In the genomic region with DNA sequence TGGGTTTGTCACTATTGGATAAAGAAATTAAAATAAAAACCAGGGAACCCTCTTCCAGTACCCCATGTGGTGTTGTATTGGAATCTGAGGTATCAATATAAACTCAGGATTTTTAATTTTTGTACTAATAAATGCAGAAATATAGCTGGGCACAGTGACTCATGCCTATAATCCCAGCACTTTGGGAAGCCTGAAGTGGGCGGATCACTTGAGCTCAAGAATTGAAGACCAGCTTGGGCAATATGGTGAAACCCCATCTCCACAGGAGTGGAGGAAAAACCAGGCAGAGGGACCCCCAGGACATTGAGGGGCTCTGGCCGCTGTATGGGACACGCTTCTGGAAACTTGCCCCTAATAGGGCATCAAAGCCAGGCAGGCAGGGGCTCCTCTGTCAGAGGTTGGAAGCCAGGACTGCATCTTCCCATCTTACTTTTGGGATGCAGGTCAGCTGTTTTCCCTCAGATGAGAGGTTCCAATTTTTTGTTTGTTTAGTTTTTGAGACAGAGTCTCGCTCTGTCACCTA, we compare ENCODE assay signal across 21 cellular contexts. TPM values are rescaled to one million over a fixed set of nuclear protein-coding genes. Genes with fewer than 3 reads are reported as not detected.
DNase-seq lines count a peak whose midpoint lies in the region; ATAC-seq and TF ChIP-seq lines count a peak whose summit lies in the region.
"Had no signal": no experiment of that assay in that cellular context is flagged by ENCODE, and none has a peak within 500 bp of the region (broad histone marks: within the 10 kb centered on the region; RNA-seq: fewer than 3 reads in every experiment).

No MANE protein-coding gene starts in this region.

- TF ChIP-seq POLR2A in gastroesophageal sphincter (IDR thresholded peaks at IDR 0.05) = no peak

- H3K27me3 ChIP-seq in PC-9 (ENCODE audit: insufficient read depth, low read depth) (no peaks in the 10 kb centered on the region), gastroesophageal sphincter (no peaks in the 10 kb centered on the region), tibial artery (no peaks in the 10 kb centered on the region)

- H3K27me3 Mint-ChIP-seq in osteocyte (ENCODE audit: unreplicated experiment) (no peaks in the 10 kb centered on the region), T-cell (peaks cover 0 to 2% of the 10 kb centered on the region in 2 donors)

- H3K27ac ChIP-seq in PC-9 (peak overlapping the region; percentile 58), gastroesophageal sphincter (peak overlapping the region in 3 of 4 donors; percentile 61 to 79 (median 76)), tibial artery (peak overlapping the region; percentile 90 to 100)
- H3K27ac ChIP-seq: SK-N-MC had no signal

- H3K79me2 ChIP-seq in PC-9 (ENCODE audit: low read depth) = no peaks in the 10 kb centered on the region

- no peaks in the 10 kb centered on the region for H3K9me3 Mint-ChIP-seq in osteocyte (ENCODE audit: unreplicated experiment)
- no peaks in the 10 kb centered on the region for H3K9me3 Mint-ChIP-seq in T-cell
- H3K9me3 Mint-ChIP-seq: activated T-helper 2 cell treated with anti-CD3 and anti-CD28 coated beads, Interferon-gamma antibody, Interleukin-2, Interleukin-4, amounts not matched to agents 10 μg/mL and 5 μg/mL and 100 μg/mL, durations not matched to agents 14 hours and 24 hours and 36 hours; CD4-positive, alpha-beta memory T cell had no signal

- ATAC-seq in gastroesophageal sphincter (no peak), GM19023 (IDR thresholded peaks at IDR 0.05; ENCODE audit: unreplicated experiment) (no peak), T-cell (replicated peaks in 1 of 4) (no peak)
- ATAC-seq: activated CD4-positive, alpha-beta T cell treated with anti-CD3 and anti-CD28 coated beads for 36 hours; activated CD8-positive, alpha-beta memory T cell treated with anti-CD3 and anti-CD28 coated beads, Interleukin-2, amount 10 ng/mL, durations not matched to agents 7 days and 5 days had no signal

- no peak for TF ChIP-seq EP300 in gastroesophageal sphincter (IDR thresholded peaks at IDR 0.05)

- H3K36me3 ChIP-seq in PC-9 (ENCODE audit: low read depth) (no peaks in the 10 kb centered on the region), gastroesophageal sphincter (no peaks in the 10 kb centered on the region), tibial artery (peaks cover 0 to 2% (median 2%) of the 10 kb centered on the region in 3 donors)

- 71 to 93% methylated on average over 2 of the region's 4 CpGs for WGBS in gastroesophageal sphincter (ENCODE audit: low coverage in 1 of 2), 2 donors

- intact Hi-C loops in PC-9 (cut with micrococcal nuclease; ENCODE audit: unreplicated experiment) (no loop called here), tibial artery (cut with DNase I; ENCODE audit: low total_unique reads) (no loop called here)

- H3K4me2 ChIP-seq in PC-9 = no peak overlapping the region

- H3K36me3 Mint-ChIP-seq in osteocyte (ENCODE audit: unreplicated experiment) = no peaks in the 10 kb centered on the region
- H3K36me3 Mint-ChIP-seq in T-cell = no peaks in the 10 kb centered on the region
- H3K36me3 Mint-ChIP-seq: activated CD8-positive, alpha-beta memory T cell treated with anti-CD3 and anti-CD28 coated beads, Interleukin-2, amount 10 ng/mL, durations not matched to agents 7 days and 5 days; CD4-positive, alpha-beta memory T cell had no signal

- TF ChIP-seq CTCF in PC-9 (conservative IDR thresholded peaks at IDR 0.05) (no peak), gastroesophageal sphincter (IDR thresholded peaks at IDR 0.05) (no peak), osteocyte (IDR thresholded peaks at IDR 0.05) (no peak), tibial artery (IDR thresholded peaks at IDR 0.05) (no peak)

- BruUV-seq in PC-9 (replicated peaks; lab: Mats Ljungman, UMichigan) = no TSS peak

- no peak overlapping the region for H3K4me3 Mint-ChIP-seq in osteocyte (ENCODE audit: unreplicated experiment)
- no peak overlapping the region for H3K4me3 Mint-ChIP-seq in T-cell
- H3K4me3 Mint-ChIP-seq: activated CD4-positive, alpha-beta T cell treated with anti-CD3 and anti-CD28 coated beads for 36 hours; activated CD8-positive, alpha-beta memory T cell treated with anti-CD3 and anti-CD28 coated beads, Interleukin-2, amount 10 ng/mL, durations not matched to agents 7 days and 5 days; CD4-positive, alpha-beta memory T cell had no signal

- peaks cover 53% of the 10 kb centered on the region for H3K4me1 Mint-ChIP-seq in osteocyte (ENCODE audit: unreplicated experiment)
- no peaks in the 10 kb centered on the region for H3K4me1 Mint-ChIP-seq in T-cell
- H3K4me1 Mint-ChIP-seq: activated CD4-positive, alpha-beta T cell treated with anti-CD3 and anti-CD28 coated beads for 36 hours; activated CD8-positive, alpha-beta memory T cell treated with anti-CD3 and anti-CD28 coated beads, Interleukin-2, amount 10 ng/mL, durations not matched to agents 7 days and 5 days; CD4-positive, alpha-beta memory T cell had no signal

- no peak overlapping the region for H2AFZ ChIP-seq in PC-9

- H3K27ac Mint-ChIP-seq in osteocyte (ENCODE audit: unreplicated experiment) (peak overlapping the region; percentile 76), T-cell (no peak overlapping the region)
- H3K27ac Mint-ChIP-seq: activated CD8-positive, alpha-beta memory T cell treated with anti-CD3 and anti-CD28 coated beads, Interleukin-2, amount 10 ng/mL, durations not matched to agents 7 days and 5 days; activated T-helper 2 cell treated with anti-CD3 and anti-CD28 coated beads, Interferon-gamma antibody, Interleukin-2, Interleukin-4, amounts not matched to agents 10 μg/mL and 5 μg/mL and 100 μg/mL, durations not matched to agents 14 hours and 24 hours and 36 hours had no signal

- H3K4me3 ChIP-seq in PC-9 (no peak overlapping the region), gastroesophageal sphincter (no peak overlapping the region), tibial artery (no peak overlapping the region)
- H3K4me3 ChIP-seq: SK-N-MC had no signal

- H4K20me1 ChIP-seq in PC-9 (ENCODE audit: insufficient read depth) = no peaks in the 10 kb centered on the region

- H3F3A ChIP-seq in PC-9 (ENCODE audit: insufficient read depth, low read depth) = peaks cover 16% of the 10 kb centered on the region

- H3K9me2 ChIP-seq in PC-9 (ENCODE audit: insufficient read depth) = no peaks in the 10 kb centered on the region

- CTCF ChIA-PET in PC-9 (lab: Charles Lee) = no interaction called here
- CTCF ChIA-PET in T-cell (lab: Charles Lee) = interaction anchor here in 1 of 2 donors (0.6 kb wide), 1 partner anchor 612 kb away, joined by 3 read pairs; no protein-coding TSS in a partner anchor

- H3K9me3 ChIP-seq in PC-9 (ENCODE audit: insufficient read depth, low read depth) (no peaks in the 10 kb centered on the region), gastroesophageal sphincter (no peaks in the 10 kb centered on the region), tibial artery (no peaks in the 10 kb centered on the region)

- POLR2A ChIA-PET in PC-9 (lab: Charles Lee; ENCODE audit: unreplicated experiment) = no interaction called here
- POLR2A ChIA-PET in T-cell (lab: Charles Lee) = no interaction called here

- peaks cover 41% of the 10 kb centered on the region for H3K4me1 ChIP-seq in PC-9 (replicated peaks; ENCODE audit: insufficient read depth)
- H3K4me1 ChIP-seq in gastroesophageal sphincter = peaks cover 4 to 43% (median 18%) of the 10 kb centered on the region in 3 donors
- peaks cover 3 to 75% (median 27%) of the 10 kb centered on the region in 4 donors for H3K4me1 ChIP-seq in tibial artery

- DNase-seq in PC-9 (no peak), osteocyte (ENCODE audit: extremely low spot score, unreplicated experiment) (no peak), tibial artery (no peak), dedifferentiated amniotic fluid mesenchymal stem cell (ENCODE audit: extremely low spot score) (no peak), T-cell (no peak), CD1c-positive myeloid dendritic cell (ENCODE audit: extremely low spot score) (no peak)
- DNase-seq: activated CD4-positive, alpha-beta T cell treated with anti-CD3 and anti-CD28 coated beads for 36 hours; activated CD8-positive, alpha-beta memory T cell treated with anti-CD3 and anti-CD28 coated beads, Interleukin-2, amount 10 ng/mL, durations not matched to agents 7 days and 5 days; CD4-positive, alpha-beta memory T cell; DMS53; effector memory CD4-positive, alpha-beta T cell; left colon; NCI-H146; NCI-H748 treated with DMSO at 0.1 percent for 48 hours; nucleus accumbens; stimulated activated CD4-positive, alpha-beta T cell treated with anti-CD3 and anti-CD28 coated beads, Interleukin-4, amount 100 ng/mL, for 24 hours; T1000 had no signal

RNA-seq across cellular contexts. Expression of a gene that starts 11.1 kb away (rescaled TPM):
- 51.0 and 72.8 TPM in 2 replicates for total RNA-seq in PC-9 (2021)
- 100 to 1,000 TPM in 2 of 4 donors, 10 to 100 TPM in 2; 36.5 to 408 (median 149) TPM for total RNA-seq in gastroesophageal sphincter
- not detected in 2 replicates for total RNA-seq in osteocyte
- under 1 TPM in 3 of 5 donors, not detected in 2; 0.41 to 0.76 (median 0.66) TPM for total RNA-seq in T-cell
- total RNA-seq: activated CD4-positive, alpha-beta T cell treated with anti-CD3 and anti-CD28 coated beads for 36 hours; activated CD8-positive, alpha-beta memory T cell treated with anti-CD3 and anti-CD28 coated beads, Interleukin-2, amount 10 ng/mL, durations not matched to agents 7 days and 5 days; activated T-helper 2 cell treated with anti-CD3 and anti-CD28 coated beads, Interferon-gamma antibody, Interleukin-2, Interleukin-4, amounts not matched to agents 10 μg/mL and 5 μg/mL and 100 μg/mL, durations not matched to agents 14 hours and 24 hours and 36 hours; CD4-positive, alpha-beta memory T cell had no signal

RNA-seq across cellular contexts. Expression of a gene that starts 21.0 kb away (rescaled TPM):
- total RNA-seq in PC-9 (2021) = 99.4 and 144 TPM in 2 replicates
- total RNA-seq in gastroesophageal sphincter = 100 to 1,000 TPM in 1 of 4 donors, 10 to 100 TPM in 3; 12.8 to 102 (median 33.7) TPM
- 0.73 TPM in 1 of 2 replicates, not detected in the other for total RNA-seq in osteocyte
- under 1 TPM in 3 of 5 donors, not detected in 2; 0.41 to 0.66 (median 0.44) TPM for total RNA-seq in T-cell
- total RNA-seq: activated CD4-positive, alpha-beta T cell treated with anti-CD3 and anti-CD28 coated beads for 36 hours; activated CD8-positive, alpha-beta memory T cell treated with anti-CD3 and anti-CD28 coated beads, Interleukin-2, amount 10 ng/mL, durations not matched to agents 7 days and 5 days; activated T-helper 2 cell treated with anti-CD3 and anti-CD28 coated beads, Interferon-gamma antibody, Interleukin-2, Interleukin-4, amounts not matched to agents 10 μg/mL and 5 μg/mL and 100 μg/mL, durations not matched to agents 14 hours and 24 hours and 36 hours; CD4-positive, alpha-beta memory T cell had no signal

RNA-seq across cellular contexts. Expression of a gene that starts 21.9 kb away (rescaled TPM):
- total RNA-seq in PC-9 (2021) = 12.1 and 13.4 TPM in 2 replicates
- 10 to 100 TPM; 18.5 to 77.7 (median 42.2) TPM for total RNA-seq in gastroesophageal sphincter
- 0.57 TPM in 1 of 2 replicates, not detected in the other for total RNA-seq in osteocyte
- under 1 TPM in 4 of 5 donors, not detected in 1; 0.09 to 0.96 (median 0.33) TPM for total RNA-seq in T-cell
- total RNA-seq: activated CD4-positive, alpha-beta T cell treated with anti-CD3 and anti-CD28 coated beads for 36 hours; activated CD8-positive, alpha-beta memory T cell treated with anti-CD3 and anti-CD28 coated beads, Interleukin-2, amount 10 ng/mL, durations not matched to agents 7 days and 5 days; activated T-helper 2 cell treated with anti-CD3 and anti-CD28 coated beads, Interferon-gamma antibody, Interleukin-2, Interleukin-4, amounts not matched to agents 10 μg/mL and 5 μg/mL and 100 μg/mL, durations not matched to agents 14 hours and 24 hours and 36 hours had no signal

RNA-seq across cellular contexts. Expression of a gene that starts 40.7 kb away (rescaled TPM):
- total RNA-seq in PC-9 (2021) (8.2 and 11.4 TPM in 2 replicates), gastroesophageal sphincter (not detected), osteocyte (not detected in 2 replicates), T-cell (not detected)
- total RNA-seq: activated CD4-positive, alpha-beta T cell treated with anti-CD3 and anti-CD28 coated beads for 36 hours; activated CD8-positive, alpha-beta memory T cell treated with anti-CD3 and anti-CD28 coated beads, Interleukin-2, amount 10 ng/mL, durations not matched to agents 7 days and 5 days; activated T-helper 2 cell treated with anti-CD3 and anti-CD28 coated beads, Interferon-gamma antibody, Interleukin-2, Interleukin-4, amounts not matched to agents 10 μg/mL and 5 μg/mL and 100 μg/mL, durations not matched to agents 14 hours and 24 hours and 36 hours; CD4-positive, alpha-beta memory T cell; left colon had no signal

Comparison
In these comparisons a context has a peak if more than half of its experiments do, and no peak if none do; other contexts are left out.
1. RNA of a gene that starts 11.1 kb away (total RNA-seq): 36.5 to 408 TPM in gastroesophageal sphincter and 51.0 to 72.8 TPM in PC-9; 0.41 to 0.76 TPM in T-cell and not detected in osteocyte; every median in the first group is over 10 times any median in the second.
2. Peak in every context shown above with its lines, with median percentiles within 50 percentile points of each other: H3K27ac ChIP-seq.